15 cellular contexts compared by ENCODE assay signal in the genomic region with DNA sequence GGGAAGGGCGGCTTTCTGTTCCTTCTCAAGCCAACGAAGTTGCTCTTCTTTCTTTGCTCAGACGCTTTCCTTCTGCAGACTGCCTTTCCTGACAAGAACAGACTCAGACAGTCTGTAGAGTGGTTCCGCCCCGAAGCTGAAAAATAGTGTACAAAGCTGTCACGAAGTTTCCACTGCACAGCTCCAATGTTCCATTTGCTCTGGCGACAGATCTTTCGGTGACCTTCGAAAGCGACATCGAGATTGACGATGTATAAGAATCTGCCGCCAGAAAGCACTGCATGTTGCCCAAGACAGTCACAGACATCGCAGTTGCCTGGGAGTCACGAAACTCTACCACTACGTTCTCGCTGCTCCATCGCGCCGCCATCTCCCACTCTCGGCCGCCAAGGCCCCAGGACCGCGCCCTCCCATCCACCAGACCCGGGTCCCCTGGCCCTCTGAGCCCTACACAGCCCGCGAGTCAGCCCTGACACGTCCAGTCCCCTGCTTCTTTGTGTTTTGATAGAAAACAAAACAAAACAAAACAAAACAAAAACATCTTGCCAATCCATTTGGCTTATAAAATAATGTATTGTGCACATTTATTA. TPM values are rescaled to one million over a fixed set of nuclear protein-coding genes. Genes with fewer than 3 reads are reported as not detected.
A peak's percentile ranks its signal among the peaks of the same experiment; 100 is the strongest.
DNase-seq lines count a peak whose midpoint lies in the region; ATAC-seq and TF ChIP-seq lines count a peak whose summit lies in the region.
"Had no signal": no experiment of that assay in that cellular context is flagged by ENCODE, and none has a peak within 500 bp of the region (broad histone marks: within the 10 kb centered on the region; RNA-seq: fewer than 3 reads in every experiment).

No MANE protein-coding gene starts in this region.

- H3K4ac ChIP-seq in IMR-90 (ENCODE audit: low read depth, low read length), result no peak overlapping the region

- CTCF ChIA-PET in SK-N-SH (lab: Yijun Ruan, JAX), result no interaction called here
- CTCF ChIA-PET in IMR-90 (lab: Yijun Ruan, JAX), result no interaction called here

- H3K9me1 ChIP-seq in IMR-90 (ENCODE audit: insufficient read depth, low read length), result no peaks in the 10 kb centered on the region

- TF ChIP-seq EP300 in SK-N-SH (IDR thresholded peaks at IDR 0.05; ENCODE audit: borderline replicate concordance in 1 of 2, low read depth in 1 of 2, low read length in 1 of 2), result no peak

- ATAC-seq in SK-N-SH treated with all-trans-retinoic acid at 6 μM for 48 hours (no peak), IMR-90 (ENCODE audit: low read depth) (no peak), GM21515 (IDR thresholded peaks at IDR 0.05; ENCODE audit: unreplicated experiment) (no peak), HG03039 (IDR thresholded peaks at IDR 0.05; ENCODE audit: unreplicated experiment) (no peak)
- ATAC-seq: esophagus mucosa had no signal

- no peak overlapping the region for H4K91ac ChIP-seq in IMR-90 (ENCODE audit: insufficient read depth, low read depth, low read length)

- H3K4me2 ChIP-seq in SK-N-SH (peak overlapping the region; percentile 68; the same call in 1 of the 2 replicates), IMR-90 (ENCODE audit: low read depth, low read length) (peak overlapping the region; percentile 75), neural progenitor cell (peak overlapping the region; percentile 33)

- no peaks in the 10 kb centered on the region for H3K36me3 Mint-ChIP-seq in neural progenitor cell

- peaks cover 14% of the 10 kb centered on the region for H3K4me1 Mint-ChIP-seq in neural progenitor cell

- TF ChIP-seq CTCF in SK-N-SH (IDR thresholded peaks at IDR 0.05), result no peak
- TF ChIP-seq CTCF in IMR-90 (conservative IDR thresholded peaks at IDR 0.05; ENCODE audit: low read depth, low read length), result no peak
- TF ChIP-seq CTCF in dorsolateral prefrontal cortex (IDR thresholded peaks at IDR 0.05 in 54 of 56, conservative IDR thresholded peaks at IDR 0.05 in 2 of 56; ENCODE audit: low read depth in 1 of 56, partially characterized antibody in 56 of 56), result no peak
- TF ChIP-seq CTCF in neural progenitor cell (IDR thresholded peaks at IDR 0.05), result no peak

- H2BK20ac ChIP-seq in IMR-90 (ENCODE audit: low read depth, low read length), result no peak overlapping the region

- no TSS peak for BruUV-seq in IMR-90 (replicated peaks; lab: Mats Ljungman, UMichigan)

- H3K79me2 ChIP-seq in SK-N-SH (ENCODE audit: insufficient read depth) (no peaks in the 10 kb centered on the region), neural progenitor cell (ENCODE audit: low read depth) (no peaks in the 10 kb centered on the region)

- no peaks in the 10 kb centered on the region for H3K9me3 Mint-ChIP-seq in neural progenitor cell

- H3K9ac ChIP-seq in SK-N-SH (no peak overlapping the region), IMR-90 (ENCODE audit: low read depth, low read length) (no peak overlapping the region), neural progenitor cell (no peak overlapping the region)

- dilution Hi-C loops in IMR-90 (cut with HindIII; ENCODE audit: low sequenced_read_pairs, unreplicated experiment), result no loop called here

- H3K79me1 ChIP-seq in IMR-90 (ENCODE audit: low read depth in 1 of 2, low read length in 2 of 2), result no peaks in the 10 kb centered on the region

- no peak overlapping the region for H2BK5ac ChIP-seq in IMR-90 (ENCODE audit: low read depth, low read length, poor library complexity, severe bottlenecking)

- in situ Hi-C loops in IMR-90 (cut with MboI; ENCODE audit: low sequenced_read_pairs), result loop anchor here (5.0 kb wide), 1 partner anchor 237 kb away; no protein-coding TSS in a partner anchor

- no peak overlapping the region for H2AFZ ChIP-seq in SK-N-SH (ENCODE audit: low read depth)
- H2AFZ ChIP-seq in IMR-90 (replicated peaks; ENCODE audit: low read length, poor library complexity), result peak overlapping the region; percentile 76
- no peak overlapping the region for H2AFZ ChIP-seq in neural progenitor cell (replicated peaks)

- H3K56ac ChIP-seq in IMR-90 (ENCODE audit: extremely low read depth, insufficient read depth, low read length), result no peak overlapping the region

- H2AK5ac ChIP-seq in IMR-90 (ENCODE audit: low read depth, low read length), result no peak overlapping the region

- H3K9me3 ChIP-seq in SK-N-SH, result no peaks in the 10 kb centered on the region
- no peaks in the 10 kb centered on the region for H3K9me3 ChIP-seq in IMR-90 (ENCODE audit: control insufficient read depth, insufficient read depth, low read length)
- H3K9me3 ChIP-seq in neural progenitor cell (ENCODE audit: low read depth), result no peaks in the 10 kb centered on the region
- H3K9me3 ChIP-seq: SJSA1 had no signal

- no peak overlapping the region for H4K8ac ChIP-seq in IMR-90 (ENCODE audit: low read depth in 2 of 2, low read length in 2 of 2)

- H3K14ac ChIP-seq in IMR-90 (replicated peaks; ENCODE audit: low read depth, low read length), result no peak overlapping the region

- H3K27ac ChIP-seq in SK-N-SH (ENCODE audit: low read depth in 2 of 2, low read length in 1 of 2), result no peak overlapping the region
- H3K27ac ChIP-seq in IMR-90 (ENCODE audit: insufficient read depth, low read length), result no peak overlapping the region
- no peak overlapping the region for H3K27ac ChIP-seq in dorsolateral prefrontal cortex
- no peak overlapping the region for H3K27ac ChIP-seq in neural progenitor cell
- H3K27ac ChIP-seq: cardiac muscle cell, SJSA1 had no signal

- H4K20me1 ChIP-seq in SK-N-SH (ENCODE audit: insufficient read depth) (no peaks in the 10 kb centered on the region), IMR-90 (ENCODE audit: insufficient read depth, low read length) (no peaks in the 10 kb centered on the region), neural progenitor cell (ENCODE audit: low read depth) (no peaks in the 10 kb centered on the region)

- H3K4me3 ChIP-seq in SK-N-SH (ENCODE audit: low read depth in 2 of 2, low read length in 1 of 2), result peak overlapping the region in 1 of 2 experiments; percentile 45; a peak in 3 of 4 replicates
- H3K4me3 ChIP-seq in IMR-90 (ENCODE audit: insufficient read depth, low read depth, low read length), result peak overlapping the region; percentile 31
- H3K4me3 ChIP-seq in dorsolateral prefrontal cortex, result peak overlapping the region in 34 of 59 donors; percentile 5 to 54 (median 22)
- peak overlapping the region; percentile 19 for H3K4me3 ChIP-seq in neural progenitor cell
- H3K4me3 ChIP-seq: cardiac muscle cell, SJSA1 had no signal

- H3K4me1 ChIP-seq in SK-N-SH (ENCODE audit: control insufficient read depth in 1 of 2, insufficient read depth in 2 of 2, low read depth in 1 of 2, low read length in 1 of 2) (peaks cover 0 to 3% of the 10 kb centered on the region in 2 experiments; a peak in 2 of 4 replicates), IMR-90 (ENCODE audit: control insufficient read depth, insufficient read depth, low read length) (peaks cover 2% of the 10 kb centered on the region; the same call in 1 of the 2 replicates), neural progenitor cell (no peaks in the 10 kb centered on the region)

- no peak overlapping the region for H2BK15ac ChIP-seq in IMR-90 (ENCODE audit: low read depth, low read length)

- H3F3A ChIP-seq in SK-N-SH (replicated peaks; ENCODE audit: insufficient read depth), result peaks cover 6% of the 10 kb centered on the region
- H3F3A ChIP-seq in neural progenitor cell (ENCODE audit: low read depth), result peaks cover 5% of the 10 kb centered on the region

- H3K18ac ChIP-seq in IMR-90 (ENCODE audit: low read depth, low read length), result no peak overlapping the region

- 22% methylated on average over 22 of the region's 28 CpGs for WGBS in SK-N-SH (ENCODE audit: low lambda C conversion rate)
- WGBS in IMR-90 (ENCODE audit: extremely low coverage in 2 of 2, insufficient read length in 1 of 2), 2 experiments, result 6% methylated on average over 10 of the region's 28 CpGs; no CpG with 5 or more reads in 1 of the 2 experiments

- no peak overlapping the region for H3K4me3 Mint-ChIP-seq in neural progenitor cell

- H3K27me3 Mint-ChIP-seq in neural progenitor cell (ENCODE audit: insufficient read depth, low read depth), result peaks cover 17% of the 10 kb centered on the region

- no peaks in the 10 kb centered on the region for H3K9me2 ChIP-seq in SK-N-SH

- no peak overlapping the region for H3K27ac Mint-ChIP-seq in neural progenitor cell

- intact Hi-C loops in IMR-90 (cut with micrococcal nuclease) (loop anchor here (5.0 kb wide), 1 partner anchor 282 kb away; no protein-coding TSS in a partner anchor), dorsolateral prefrontal cortex (cut with DNase I) (loop anchor here (5.0 to 10.0 kb wide), 3 partner anchors 282 to 382 kb away; a partner anchor contains a TSS)

- no peak for TF ChIP-seq RAD21 in SK-N-SH (IDR thresholded peaks at IDR 0.05; ENCODE audit: low read length)
- TF ChIP-seq RAD21 in IMR-90 (IDR thresholded peaks at IDR 0.05; ENCODE audit: low read length), result no peak

- no peaks in the 10 kb centered on the region for H3K36me3 ChIP-seq in SK-N-SH (replicated peaks in 1 of 2; ENCODE audit: control insufficient read depth in 1 of 2, insufficient read depth in 2 of 2, low read length in 1 of 2)
- no peaks in the 10 kb centered on the region for H3K36me3 ChIP-seq in IMR-90 (ENCODE audit: control insufficient read depth, insufficient read depth, low read length)
- no peaks in the 10 kb centered on the region for H3K36me3 ChIP-seq in neural progenitor cell
- H3K36me3 ChIP-seq: cardiac muscle cell, SJSA1 had no signal

- no peak overlapping the region for H2AK9ac ChIP-seq in IMR-90 (replicated peaks; ENCODE audit: low read depth, low read length, poor library complexity)

- POLR2A ChIA-PET in SK-N-SH (lab: Yijun Ruan, JAX), result no interaction called here
- POLR2A ChIA-PET in IMR-90 (lab: Charles Lee; ENCODE audit: unreplicated experiment), result no interaction called here

- TF ChIP-seq POLR2A in IMR-90 (IDR thresholded peaks at IDR 0.05; ENCODE audit: low read depth, low read length), result no peak

- H3K27me3 ChIP-seq in SK-N-SH (ENCODE audit: insufficient read depth), result peaks cover 57% of the 10 kb centered on the region
- H3K27me3 ChIP-seq in IMR-90 (ENCODE audit: control insufficient read depth, insufficient read depth, low read length), result peaks cover 8% of the 10 kb centered on the region
- peaks cover 0 to 63% (median 43%) of the 10 kb centered on the region in 45 donors for H3K27me3 ChIP-seq in dorsolateral prefrontal cortex
- peaks cover 50% of the 10 kb centered on the region for H3K27me3 ChIP-seq in neural progenitor cell
- H3K27me3 ChIP-seq: SJSA1 had no signal

- H4K5ac ChIP-seq in IMR-90 (ENCODE audit: low read depth, low read length), result no peak overlapping the region

- no peak overlapping the region for H2BK120ac ChIP-seq in IMR-90 (ENCODE audit: low read depth, low read length)

- DNase-seq in SK-N-SH, result no peak
- DNase-seq in IMR-90, result no peak
- DNase-seq in dorsolateral prefrontal cortex, result no peak
- no peak for DNase-seq in neural progenitor cell (ENCODE audit: low spot score)
- no peak for DNase-seq in DMS53 (lab: John Stamatoyannopoulos, UW)
- DNase-seq: activated CD8-positive, alpha-beta memory T cell treated with anti-CD3 and anti-CD28 coated beads for 24 hours; NCI-H1417; NCI-H82; stimulated activated CD4-positive, alpha-beta T cell treated with anti-CD3 and anti-CD28 coated beads, Interleukin-1b, Interleukin-23, amount 100 ng/mL, for 48 hours had no signal

- no peak overlapping the region for H3K23ac ChIP-seq in IMR-90 (ENCODE audit: low read depth, low read length)

RNA-seq across cellular contexts. Expression of a gene that starts 42.1 kb away (rescaled TPM):
- polyA plus RNA-seq in SK-N-SH (2012; rRNA removed) (1.6 and 2.3 TPM in 2 replicates), IMR-90 (2012; rRNA removed) (2.0 and 2.8 TPM in 2 replicates)
- 2.5 and 2.7 TPM in 2 replicates for polyA plus RNA-seq in SK-N-SH (2012; cell fraction: cytosol; rRNA removed)
- 1.0 and 2.5 TPM in 2 replicates for polyA plus RNA-seq in SK-N-SH (2012; cell fraction: nucleus; rRNA removed)
- total RNA-seq in IMR-90 (2012; rRNA removed) (8.1 and 10.6 TPM in 2 replicates), dorsolateral prefrontal cortex (10 to 100 TPM; 11.0 to 38.3 (median 22.4) TPM), neural progenitor cell (ENCODE audit: low replicate concordance) (13.4 and 21.8 TPM in 2 replicates)
- 0.26 and 0.49 TPM in 2 replicates for polyA plus RNA-seq in IMR-90 (2012; cell fraction: cytosol; rRNA removed)
- 0.17 and 3.2 TPM in 2 replicates for polyA plus RNA-seq in IMR-90 (2012; cell fraction: nucleus; rRNA removed; ENCODE audit: low replicate concordance)
